Comparison of ENCODE assay signal across 8 cellular contexts in genomic region chr17:7589204-7589868, GRCh38. TPM values are rescaled to one million over a fixed set of nuclear protein-coding genes. Genes with fewer than 3 reads are reported as not detected.
DNase-seq lines count a peak whose midpoint lies in the region; ATAC-seq and TF ChIP-seq lines count a peak whose summit lies in the region.

No MANE protein-coding gene starts in this region.

- H3K27me3 Mint-ChIP-seq in activated naive CD8-positive, alpha-beta T cell treated with anti-CD3 and anti-CD28 coated beads, Interleukin-2, amount 10 ng/mL, durations not matched to agents 7 days and 5 days = no peaks in the 10 kb centered on the region
- H3K27me3 Mint-ChIP-seq in neural progenitor cell (ENCODE audit: insufficient read depth, low read depth) = peaks cover 12% of the 10 kb centered on the region

- H3K4me2 ChIP-seq in neural progenitor cell = peak overlapping the region; percentile 70

- H3K4me3 ChIP-seq in Panc1 (ENCODE audit: low read depth in 2 of 2, low read length in 2 of 2) = no peak overlapping the region
- H3K4me3 ChIP-seq in neural progenitor cell = peak overlapping the region; percentile 35

- no peak overlapping the region for H3K4me3 Mint-ChIP-seq in activated naive CD8-positive, alpha-beta T cell treated with anti-CD3 and anti-CD28 coated beads, Interleukin-2, amount 10 ng/mL, durations not matched to agents 7 days and 5 days
- no peak overlapping the region for H3K4me3 Mint-ChIP-seq in neural progenitor cell

- H3K27ac Mint-ChIP-seq in activated naive CD8-positive, alpha-beta T cell treated with anti-CD3 and anti-CD28 coated beads, Interleukin-2, amount 10 ng/mL, durations not matched to agents 7 days and 5 days = no peak overlapping the region
- no peak overlapping the region for H3K27ac Mint-ChIP-seq in neural progenitor cell

- peaks cover 61% of the 10 kb centered on the region for H3F3A ChIP-seq in neural progenitor cell (ENCODE audit: low read depth)

- no peak overlapping the region for H2AFZ ChIP-seq in neural progenitor cell (replicated peaks)

- POLR2A ChIA-PET in Panc1 (lab: Charles Lee) = no interaction called here
- POLR2A ChIA-PET in activated naive CD8-positive, alpha-beta T cell treated with anti-CD3 and anti-CD28 coated beads, Interleukin-2, amount 10 ng/mL, durations not matched to agents 7 days and 5 days (lab: Charles Lee) = interaction anchor here (0.9 to 2.4 kb wide), 9 partner anchors 10 to 152 kb away, joined by 3 to 10 read pairs (median 4); partner anchors contain the start of genes CD68, FGF11 and TP53

- H3K4me1 ChIP-seq in Panc1 (ENCODE audit: control insufficient read depth, insufficient read depth, low read length) (peaks cover 17% of the 10 kb centered on the region), neural progenitor cell (peaks cover 45% of the 10 kb centered on the region)

- BruUV-seq in Panc1 (replicated peaks; lab: Mats Ljungman, UMichigan) = no TSS peak

- intact Hi-C loops in Panc1 (cut with micrococcal nuclease; ENCODE audit: unreplicated experiment) = no loop called here

- in situ Hi-C loops in Panc1 (cut with HindIII; ENCODE audit: low pct_unique_long_range_greater_than_20kb, low sequenced_read_pairs) = no loop called here

- no peaks in the 10 kb centered on the region for H3K27me3 ChIP-seq in Panc1 (ENCODE audit: control insufficient read depth, insufficient read depth, low read length)
- H3K27me3 ChIP-seq in neural progenitor cell = no peaks in the 10 kb centered on the region

- H3K36me3 Mint-ChIP-seq in activated naive CD8-positive, alpha-beta T cell treated with anti-CD3 and anti-CD28 coated beads, Interleukin-2, amount 10 ng/mL, durations not matched to agents 7 days and 5 days = peaks cover 16% of the 10 kb centered on the region
- H3K36me3 Mint-ChIP-seq in neural progenitor cell = peaks cover 31% of the 10 kb centered on the region

- TF ChIP-seq CTCF in Panc1 (IDR thresholded peaks at IDR 0.05) = peak; percentile 79; the same call in 1 of the 2 replicates
- peak; percentile 86 for TF ChIP-seq CTCF in neural progenitor cell (IDR thresholded peaks at IDR 0.05)

- H3K79me2 ChIP-seq in neural progenitor cell (ENCODE audit: low read depth) = peaks cover 25% of the 10 kb centered on the region

- H3K9me3 ChIP-seq in Panc1 (ENCODE audit: control insufficient read depth, insufficient read depth, low read depth, low read length) (no peaks in the 10 kb centered on the region), neural progenitor cell (ENCODE audit: low read depth) (no peaks in the 10 kb centered on the region)

- H3K9ac ChIP-seq in neural progenitor cell = no peak overlapping the region

- H4K20me1 ChIP-seq in neural progenitor cell (ENCODE audit: low read depth) = peaks cover 5% of the 10 kb centered on the region

- H3K4me1 Mint-ChIP-seq in activated naive CD8-positive, alpha-beta T cell treated with anti-CD3 and anti-CD28 coated beads, Interleukin-2, amount 10 ng/mL, durations not matched to agents 7 days and 5 days = peaks cover 9% of the 10 kb centered on the region
- peaks cover 13% of the 10 kb centered on the region for H3K4me1 Mint-ChIP-seq in neural progenitor cell

- ATAC-seq in Panc1 = peak; percentile 36; the same call in 1 of the 2 replicates
- peak; percentile 81 for ATAC-seq in activated naive CD8-positive, alpha-beta T cell treated with anti-CD3 and anti-CD28 coated beads, Interleukin-2, amount 10 ng/mL, durations not matched to agents 7 days and 5 days (ENCODE audit: low read depth)

- no peak overlapping the region for H3K27ac ChIP-seq in Panc1 (ENCODE audit: low read length)
- peak overlapping the region; percentile 99 for H3K27ac ChIP-seq in neural progenitor cell

- H3K36me3 ChIP-seq in Panc1 (ENCODE audit: control insufficient read depth, insufficient read depth, low read length) = peaks cover 10% of the 10 kb centered on the region
- peaks cover 3% of the 10 kb centered on the region for H3K36me3 ChIP-seq in neural progenitor cell

- DNase-seq in GM03348 (ENCODE audit: low spot score) (peak; percentile 87), Panc1 (ENCODE audit: low read depth, low spot score) (no peak), glomerular endothelial cell (ENCODE audit: extremely low read depth, low read depth, low spot score) (peak; percentile 55), neural progenitor cell (ENCODE audit: low spot score) (peak; percentile 94), superior temporal gyrus (ENCODE audit: extremely low spot score) (peak; percentile 91), A172 (ENCODE audit: low spot score) (no peak), NK-92 (lab: John Stamatoyannopoulos, UW; ENCODE audit: unreplicated experiment) (no peak)
- DNase-seq in activated naive CD8-positive, alpha-beta T cell treated with anti-CD3 and anti-CD28 coated beads, Interleukin-2, amount 10 ng/mL, durations not matched to agents 7 days and 5 days = peak; percentile 81

- CTCF ChIA-PET in Panc1 (lab: Charles Lee) = no interaction called here

- no peaks in the 10 kb centered on the region for H3K9me3 Mint-ChIP-seq in activated naive CD8-positive, alpha-beta T cell treated with anti-CD3 and anti-CD28 coated beads, Interleukin-2, amount 10 ng/mL, durations not matched to agents 7 days and 5 days
- H3K9me3 Mint-ChIP-seq in neural progenitor cell = no peaks in the 10 kb centered on the region

RNA-seq across cellular contexts. Expression of gene SOX15, which starts 0.6 kb away (rescaled TPM):
- total RNA-seq in Panc1 (2021; ENCODE audit: unreplicated experiment) (0.33 TPM), glomerular endothelial cell (not detected in 2 replicates), neural progenitor cell (ENCODE audit: low replicate concordance) (0.51 and 7.6 TPM in 2 replicates)
- polyA plus RNA-seq in Panc1 (2012; ENCODE audit: insufficient read length) = 1.1 TPM
- total RNA-seq in activated naive CD8-positive, alpha-beta T cell treated with anti-CD3 and anti-CD28 coated beads, Interleukin-2, amount 10 ng/mL, durations not matched to agents 7 days and 5 days = under 1 TPM; 0.30 to 0.57 TPM
- total RNA-seq in A172 (2014; rRNA removed; shearing (Covaris generic)) = 2.0 and 7.2 TPM in 2 replicates

RNA-seq across cellular contexts. Expression of gene MPDU1, which starts 5.7 kb away (rescaled TPM):
- 47.1 TPM for total RNA-seq in Panc1 (2021; ENCODE audit: unreplicated experiment)
- polyA plus RNA-seq in Panc1 (2012; ENCODE audit: insufficient read length) = 68.0 TPM
- 10 to 100 TPM; 50.2 TPM for total RNA-seq in activated naive CD8-positive, alpha-beta T cell treated with anti-CD3 and anti-CD28 coated beads, Interleukin-2, amount 10 ng/mL, durations not matched to agents 7 days and 5 days
- total RNA-seq in glomerular endothelial cell = 117 and 164 TPM in 2 replicates
- total RNA-seq in neural progenitor cell (ENCODE audit: low replicate concordance) = 167 and 177 TPM in 2 replicates
- total RNA-seq in A172 (2014; rRNA removed; shearing (Covaris generic)) = 246 and 350 TPM in 2 replicates

RNA-seq across cellular contexts. Expression of gene CD68, which starts 9.9 kb away (rescaled TPM):
- total RNA-seq in Panc1 (2021; ENCODE audit: unreplicated experiment) (51.6 TPM), glomerular endothelial cell (4.1 and 8.8 TPM in 2 replicates), neural progenitor cell (ENCODE audit: low replicate concordance) (0.95 TPM in 1 of 2 replicates, not detected in the other)
- 47.6 TPM for polyA plus RNA-seq in Panc1 (2012; ENCODE audit: insufficient read length)
- total RNA-seq in activated naive CD8-positive, alpha-beta T cell treated with anti-CD3 and anti-CD28 coated beads, Interleukin-2, amount 10 ng/mL, durations not matched to agents 7 days and 5 days = 10 to 100 TPM; 32.5 to 33.9 TPM
- total RNA-seq in A172 (2014; rRNA removed; shearing (Covaris generic)) = 11.5 and 15.6 TPM in 2 replicates

RNA-seq across cellular contexts. Expression of gene FXR2, which starts 25.4 kb away (rescaled TPM):
- total RNA-seq in Panc1 (2021; ENCODE audit: unreplicated experiment) (39.7 TPM), glomerular endothelial cell (32.4 and 35.4 TPM in 2 replicates), neural progenitor cell (ENCODE audit: low replicate concordance) (42.7 and 65.5 TPM in 2 replicates)
- 36.8 TPM for polyA plus RNA-seq in Panc1 (2012; ENCODE audit: insufficient read length)
- 10 to 100 TPM; 37.7 to 38.2 TPM for total RNA-seq in activated naive CD8-positive, alpha-beta T cell treated with anti-CD3 and anti-CD28 coated beads, Interleukin-2, amount 10 ng/mL, durations not matched to agents 7 days and 5 days
- 61.1 and 76.5 TPM in 2 replicates for total RNA-seq in A172 (2014; rRNA removed; shearing (Covaris generic))

RNA-seq across cellular contexts. Expression of gene SENP3, which starts 27.6 kb away (rescaled TPM):
- total RNA-seq in Panc1 (2021; ENCODE audit: unreplicated experiment) (63.7 TPM), glomerular endothelial cell (60.7 and 79.5 TPM in 2 replicates), neural progenitor cell (ENCODE audit: low replicate concordance) (87.9 and 91.6 TPM in 2 replicates)
- 68.6 TPM for polyA plus RNA-seq in Panc1 (2012; ENCODE audit: insufficient read length)
- 10 to 100 TPM; 43.7 to 50.2 TPM for total RNA-seq in activated naive CD8-positive, alpha-beta T cell treated with anti-CD3 and anti-CD28 coated beads, Interleukin-2, amount 10 ng/mL, durations not matched to agents 7 days and 5 days
- total RNA-seq in A172 (2014; rRNA removed; shearing (Covaris generic)) = 162 and 170 TPM in 2 replicates

Comparison
In these comparisons a context has a peak if more than half of its experiments do, and no peak if none do; other contexts are left out.
1. DNase-seq: peak in GM03348 (single experiment), activated naive CD8-positive, alpha-beta T cell treated with anti-CD3 and anti-CD28 coated beads, Interleukin-2, amount 10 ng/mL, durations not matched to agents 7 days and 5 days (single experiment), glomerular endothelial cell (single experiment), neural progenitor cell (single experiment) and superior temporal gyrus (single experiment); none in Panc1 (single experiment), A172 (single experiment) and NK-92 (single experiment).